In genomic region chr17:59751955-59752413, GRCh38 we compare ENCODE assay signal across 12 cellular contexts. TPM values are rescaled to one million over a fixed set of nuclear protein-coding genes. Genes with fewer than 3 reads are reported as not detected.
DNase-seq lines count a peak whose midpoint lies in the region; ATAC-seq and TF ChIP-seq lines count a peak whose summit lies in the region.
"Had no signal": no experiment of that assay in that cellular context is flagged by ENCODE, and none has a peak within 500 bp of the region (broad histone marks: within the 10 kb centered on the region; RNA-seq: fewer than 3 reads in every experiment).

No MANE protein-coding gene starts in this region.

- peak; percentile 51 to 59 for ATAC-seq in activated T-cell treated with anti-CD3 and anti-CD28 coated beads, Interleukin-2, amount 50 U/mL, for 4 hours
- ATAC-seq in HG03354 (IDR thresholded peaks at IDR 0.05; ENCODE audit: poor library complexity, severe bottlenecking, unreplicated experiment) (peak; percentile 39), GM19397 (IDR thresholded peaks at IDR 0.05; ENCODE audit: unreplicated experiment) (no peak)

- peak overlapping the region; percentile 60 for H3K4me3 Mint-ChIP-seq in activated T-cell treated with anti-CD3 and anti-CD28 coated beads, Interleukin-2, amount 50 U/mL, for 4 hours
- peak overlapping the region; percentile 51 for H3K4me3 Mint-ChIP-seq in activated T-helper 2 cell treated with anti-CD3 and anti-CD28 coated beads, Interferon-gamma antibody, Interleukin-2, Interleukin-4, amounts not matched to agents 10 μg/mL and 5 μg/mL and 100 μg/mL, durations not matched to agents 14 hours and 24 hours and 36 hours (ENCODE audit: low read depth)

- H3K27ac Mint-ChIP-seq in activated T-helper 2 cell treated with anti-CD3 and anti-CD28 coated beads, Interferon-gamma antibody, Interleukin-2, Interleukin-4, amounts not matched to agents 10 μg/mL and 5 μg/mL and 100 μg/mL, durations not matched to agents 14 hours and 24 hours and 36 hours, result peak overlapping the region; percentile 82

- DNase-seq in activated T-cell treated with anti-CD3 and anti-CD28 coated beads, Interleukin-2, amount 50 U/mL, for 4 hours, result no peak
- DNase-seq in activated T-cell treated with anti-CD3 and anti-CD28 coated beads for 4 hours (no peak), spleen (no peak), superior temporal gyrus (ENCODE audit: extremely low spot score) (no peak)
- DNase-seq in activated T-helper 2 cell treated with anti-CD3 and anti-CD28 coated beads, Interferon-gamma antibody, Interleukin-2, Interleukin-4, amounts not matched to agents 10 μg/mL and 5 μg/mL and 100 μg/mL, durations not matched to agents 14 hours and 24 hours and 36 hours (ENCODE audit: low spot score), result no peak
- no peak for DNase-seq in effector memory CD4-positive, alpha-beta T cell
- DNase-seq: kidney glomerular epithelial cell, occipital lobe, transverse colon had no signal

- H3K36me3 Mint-ChIP-seq in activated T-cell treated with anti-CD3 and anti-CD28 coated beads, Interleukin-2, amount 50 U/mL, for 4 hours (ENCODE audit: insufficient read depth), result peaks cover 9% of the 10 kb centered on the region
- peaks cover 28% of the 10 kb centered on the region for H3K36me3 Mint-ChIP-seq in activated T-helper 2 cell treated with anti-CD3 and anti-CD28 coated beads, Interferon-gamma antibody, Interleukin-2, Interleukin-4, amounts not matched to agents 10 μg/mL and 5 μg/mL and 100 μg/mL, durations not matched to agents 14 hours and 24 hours and 36 hours (ENCODE audit: low read depth)

- peak overlapping the region in 1 of 8 donors; percentile 7 for H3K4me3 ChIP-seq in spleen
- H3K4me3 ChIP-seq in effector memory CD4-positive, alpha-beta T cell (ENCODE audit: insufficient read depth, low read depth, low read length, poor library complexity, severe bottlenecking), result no peak overlapping the region
- H3K4me3 ChIP-seq: cardiac muscle cell, transverse colon had no signal

- no peaks in the 10 kb centered on the region for H3K27me3 Mint-ChIP-seq in activated T-cell treated with anti-CD3 and anti-CD28 coated beads, Interleukin-2, amount 50 U/mL, for 4 hours (ENCODE audit: low read depth)
- H3K27me3 Mint-ChIP-seq in activated T-helper 2 cell treated with anti-CD3 and anti-CD28 coated beads, Interferon-gamma antibody, Interleukin-2, Interleukin-4, amounts not matched to agents 10 μg/mL and 5 μg/mL and 100 μg/mL, durations not matched to agents 14 hours and 24 hours and 36 hours (ENCODE audit: low read depth), result no peaks in the 10 kb centered on the region

- no peaks in the 10 kb centered on the region for H3K9me3 ChIP-seq in spleen
- H3K9me3 ChIP-seq in effector memory CD4-positive, alpha-beta T cell (ENCODE audit: control insufficient read depth, low read length), result no peaks in the 10 kb centered on the region
- H3K9me3 ChIP-seq: transverse colon had no signal

- TF ChIP-seq POLR2A in spleen (IDR thresholded peaks at IDR 0.05), result no peak

- peaks cover 0 to 61% (median 26%) of the 10 kb centered on the region in 6 donors for H3K4me1 ChIP-seq in spleen
- H3K4me1 ChIP-seq in effector memory CD4-positive, alpha-beta T cell (ENCODE audit: control insufficient read depth, insufficient read depth, low read length, poor library complexity, severe bottlenecking), result peaks cover 4% of the 10 kb centered on the region

- H3K4me1 Mint-ChIP-seq in activated T-cell treated with anti-CD3 and anti-CD28 coated beads, Interleukin-2, amount 50 U/mL, for 4 hours (ENCODE audit: low read depth), result peaks cover 50% of the 10 kb centered on the region
- peaks cover 44% of the 10 kb centered on the region for H3K4me1 Mint-ChIP-seq in activated T-helper 2 cell treated with anti-CD3 and anti-CD28 coated beads, Interferon-gamma antibody, Interleukin-2, Interleukin-4, amounts not matched to agents 10 μg/mL and 5 μg/mL and 100 μg/mL, durations not matched to agents 14 hours and 24 hours and 36 hours (ENCODE audit: low read depth)

- no peaks in the 10 kb centered on the region for H3K9me3 Mint-ChIP-seq in activated T-cell treated with anti-CD3 and anti-CD28 coated beads, Interleukin-2, amount 50 U/mL, for 4 hours
- no peaks in the 10 kb centered on the region for H3K9me3 Mint-ChIP-seq in activated T-helper 2 cell treated with anti-CD3 and anti-CD28 coated beads, Interferon-gamma antibody, Interleukin-2, Interleukin-4, amounts not matched to agents 10 μg/mL and 5 μg/mL and 100 μg/mL, durations not matched to agents 14 hours and 24 hours and 36 hours

- H3K27me3 ChIP-seq in spleen (replicated peaks in 1 of 7), result no peaks in the 10 kb centered on the region
- H3K27me3 ChIP-seq in effector memory CD4-positive, alpha-beta T cell (replicated peaks; ENCODE audit: control insufficient read depth, insufficient read depth, low read length, poor library complexity, severe bottlenecking), result no peaks in the 10 kb centered on the region
- H3K27me3 ChIP-seq: cardiac muscle cell, transverse colon had no signal

- intact Hi-C loops in activated T-helper 2 cell treated with anti-CD3 and anti-CD28 coated beads, Interferon-gamma antibody, Interleukin-2, Interleukin-4, amounts not matched to agents 10 μg/mL and 5 μg/mL and 100 μg/mL, durations not matched to agents 14 hours and 24 hours and 36 hours (cut with micrococcal nuclease), result loop anchor here (5.0 kb wide), 4 partner anchors 45 to 285 kb away; partner anchors contain the start of genes CLTC, PTRH2 and VMP1
- intact Hi-C loops in spleen (cut with DNase I; ENCODE audit: low total_unique reads), result loop anchor here (5.0 kb wide), 1 partner anchor 100 kb away; no protein-coding TSS in a partner anchor

- H3K36me3 ChIP-seq in spleen, result peaks cover 0 to 70% (median 4%) of the 10 kb centered on the region in 6 donors
- peaks cover 3% of the 10 kb centered on the region for H3K36me3 ChIP-seq in effector memory CD4-positive, alpha-beta T cell (ENCODE audit: control insufficient read depth, insufficient read depth, low read length)
- H3K36me3 ChIP-seq: transverse colon had no signal

- peak overlapping the region in 6 of 8 donors; percentile 5 to 73 (median 50) for H3K27ac ChIP-seq in spleen
- no peak overlapping the region for H3K27ac ChIP-seq in effector memory CD4-positive, alpha-beta T cell (ENCODE audit: insufficient read depth, low read length, poor library complexity, severe bottlenecking)
- H3K27ac ChIP-seq: cardiac muscle cell had no signal

- WGBS in spleen, 5 donors, result 62 to 84% (median 80%) methylated on average over 11 of the region's 11 CpGs

- TF ChIP-seq CTCF in spleen (IDR thresholded peaks at IDR 0.05 in 8 of 11, conservative IDR thresholded peaks at IDR 0.05 in 3 of 11), result no peak

RNA-seq across cellular contexts. Expression of gene VMP1, which starts 44.5 kb away (rescaled TPM):
- 100 to 1,000 TPM; 128 to 138 (median 134) TPM for total RNA-seq in activated T-cell treated with anti-CD3 and anti-CD28 coated beads, Interleukin-2, amount 50 U/mL, for 4 hours
- 479 and 499 TPM in 2 replicates for total RNA-seq in activated T-helper 2 cell treated with anti-CD3 and anti-CD28 coated beads, Interferon-gamma antibody, Interleukin-2, Interleukin-4, amounts not matched to agents 10 μg/mL and 5 μg/mL and 100 μg/mL, durations not matched to agents 14 hours and 24 hours and 36 hours
- 100 to 1,000 TPM; 202 to 649 (median 372) TPM for total RNA-seq in spleen
- 10 to 100 TPM; 53.2 to 81.2 (median 65.8) TPM for polyA plus RNA-seq in spleen

RNA-seq across cellular contexts. Expression of gene PTRH2, which starts 44.8 kb away (rescaled TPM):
- total RNA-seq in activated T-cell treated with anti-CD3 and anti-CD28 coated beads, Interleukin-2, amount 50 U/mL, for 4 hours, result 10 to 100 TPM; 45.4 to 50.9 (median 47.4) TPM
- 48.3 and 50.3 TPM in 2 replicates for total RNA-seq in activated T-helper 2 cell treated with anti-CD3 and anti-CD28 coated beads, Interferon-gamma antibody, Interleukin-2, Interleukin-4, amounts not matched to agents 10 μg/mL and 5 μg/mL and 100 μg/mL, durations not matched to agents 14 hours and 24 hours and 36 hours
- 10 to 100 TPM; 14.4 to 30.9 (median 18.4) TPM for total RNA-seq in spleen
- polyA plus RNA-seq in spleen, result 10 to 100 TPM; 23.9 to 28.3 (median 27.6) TPM
